8 cellular contexts compared by ENCODE assay signal in the genomic region with DNA sequence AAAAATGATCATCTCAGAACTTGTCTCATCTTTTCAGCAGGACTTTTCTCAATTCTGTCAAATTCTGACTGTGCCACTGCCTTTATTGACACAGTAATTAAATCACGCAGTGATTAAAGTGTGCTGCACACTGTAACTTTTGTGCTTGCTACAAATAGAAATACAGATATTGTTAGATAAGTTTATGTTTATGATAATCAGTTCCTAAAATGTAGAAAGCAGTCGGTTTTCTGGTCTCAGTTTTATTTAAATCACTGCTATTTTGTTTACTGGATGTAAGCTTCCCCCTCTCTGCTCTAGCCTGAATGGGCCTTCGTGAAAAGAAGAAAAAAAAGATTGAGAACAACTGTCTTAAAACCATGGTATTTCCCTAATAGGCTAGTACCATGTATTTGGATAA.
DNase-seq lines count a peak whose midpoint lies in the region; ATAC-seq and TF ChIP-seq lines count a peak whose summit lies in the region.

No MANE protein-coding gene starts in this region.

- H3K4me3 ChIP-seq in right lobe of liver (no peak overlapping the region), tibial nerve (no peak overlapping the region)

- TF ChIP-seq CTCF in right lobe of liver (IDR thresholded peaks at IDR 0.05) (no peak), tibial nerve (IDR thresholded peaks at IDR 0.05) (no peak)

- H3K9me3 Mint-ChIP-seq in activated naive CD4-positive, alpha-beta T cell treated with anti-CD3 and anti-CD28 coated beads, Interleukin-2, amount 10 ng/mL, durations not matched to agents 7 days and 5 days = no peaks in the 10 kb centered on the region
- peaks cover 8% of the 10 kb centered on the region for H3K9me3 Mint-ChIP-seq in activated CD8-positive, alpha-beta T cell treated with anti-CD3 and anti-CD28 coated beads, Interleukin-2, amount 10 ng/mL, durations not matched to agents 7 days and 5 days (ENCODE audit: insufficient read depth)

- H3K27ac ChIP-seq in right lobe of liver = peak overlapping the region in 2 of 3 donors; percentile 96 to 97
- peak overlapping the region; percentile 91 to 99 (median 96) for H3K27ac ChIP-seq in tibial nerve

- POLR2A ChIA-PET in activated CD8-positive, alpha-beta T cell treated with anti-CD3 and anti-CD28 coated beads, Interleukin-2, amount 10 ng/mL, durations not matched to agents 7 days and 5 days (lab: Charles Lee) = interaction anchor here (0.6 to 2.6 kb wide), 5 partner anchors 67 to 274 kb away, joined by 3 to 8 read pairs (median 4); partner anchors contain the start of gene RFC3

- H3K27me3 ChIP-seq in right lobe of liver (no peaks in the 10 kb centered on the region), tibial nerve (no peaks in the 10 kb centered on the region)

- CTCF ChIA-PET in activated naive CD4-positive, alpha-beta T cell treated with anti-CD3 and anti-CD28 coated beads, Interleukin-2, amount 10 ng/mL, durations not matched to agents 7 days and 5 days (lab: Charles Lee) = interaction anchor here (1.6 to 2.6 kb wide), 2 partner anchors 179 to 634 kb away, joined by 4 to 46 read pairs; no protein-coding TSS in a partner anchor
- CTCF ChIA-PET in activated CD8-positive, alpha-beta T cell treated with anti-CD3 and anti-CD28 coated beads, Interleukin-2, amount 10 ng/mL, durations not matched to agents 7 days and 5 days (lab: Charles Lee) = interaction anchor here (0.6 to 2.6 kb wide), 6 partner anchors 11 to 894 kb away, joined by 3 to 45 read pairs (median 8); partner anchors contain the start of gene RFC3

- H3K36me3 ChIP-seq in right lobe of liver (no peaks in the 10 kb centered on the region), tibial nerve (no peaks in the 10 kb centered on the region)

- no peak for TF ChIP-seq EP300 in tibial nerve (IDR thresholded peaks at IDR 0.05)

- DNase-seq in activated naive CD4-positive, alpha-beta T cell treated with anti-CD3 and anti-CD28 coated beads, Interleukin-2, amount 10 ng/mL, durations not matched to agents 7 days and 5 days = no peak
- no peak for DNase-seq in activated naive CD4-positive, alpha-beta T cell treated with Interleukin-2 at 50 U/mL for 16 hours
- DNase-seq in activated CD8-positive, alpha-beta T cell treated with anti-CD3 and anti-CD28 coated beads, Interleukin-2, amount 10 ng/mL, durations not matched to agents 7 days and 5 days = no peak
- DNase-seq in right lobe of liver (no peak), tibial nerve (ENCODE audit: low spot score in 2 of 2) (no peak), GOT3 (lab: John Stamatoyannopoulos, UW) (no peak), T-helper 9 cell (no peak)

- H3K36me3 Mint-ChIP-seq in activated naive CD4-positive, alpha-beta T cell treated with anti-CD3 and anti-CD28 coated beads, Interleukin-2, amount 10 ng/mL, durations not matched to agents 7 days and 5 days = peaks cover 4% of the 10 kb centered on the region
- peaks cover 10% of the 10 kb centered on the region for H3K36me3 Mint-ChIP-seq in activated CD8-positive, alpha-beta T cell treated with anti-CD3 and anti-CD28 coated beads, Interleukin-2, amount 10 ng/mL, durations not matched to agents 7 days and 5 days (ENCODE audit: low read depth)

- no peaks in the 10 kb centered on the region for H3K27me3 Mint-ChIP-seq in activated naive CD4-positive, alpha-beta T cell treated with anti-CD3 and anti-CD28 coated beads, Interleukin-2, amount 10 ng/mL, durations not matched to agents 7 days and 5 days
- no peaks in the 10 kb centered on the region for H3K27me3 Mint-ChIP-seq in activated CD8-positive, alpha-beta T cell treated with anti-CD3 and anti-CD28 coated beads, Interleukin-2, amount 10 ng/mL, durations not matched to agents 7 days and 5 days (ENCODE audit: low read depth)

- H3K9me3 ChIP-seq in right lobe of liver = no peaks in the 10 kb centered on the region
- H3K9me3 ChIP-seq in tibial nerve = no peaks in the 10 kb centered on the region

- H3K4me3 Mint-ChIP-seq in activated naive CD4-positive, alpha-beta T cell treated with anti-CD3 and anti-CD28 coated beads, Interleukin-2, amount 10 ng/mL, durations not matched to agents 7 days and 5 days = peak overlapping the region; percentile 93
- peak overlapping the region; percentile 88 for H3K4me3 Mint-ChIP-seq in activated CD8-positive, alpha-beta T cell treated with anti-CD3 and anti-CD28 coated beads, Interleukin-2, amount 10 ng/mL, durations not matched to agents 7 days and 5 days

- no peak for TF ChIP-seq POLR2A in right lobe of liver (IDR thresholded peaks at IDR 0.05)
- TF ChIP-seq POLR2A in tibial nerve (IDR thresholded peaks at IDR 0.05) = no peak

- H3K4me1 ChIP-seq in right lobe of liver (peaks cover 0 to 20% (median 0%) of the 10 kb centered on the region in 4 donors), tibial nerve (peaks cover 0 to 61% (median 39%) of the 10 kb centered on the region in 4 donors)

- ATAC-seq in activated CD8-positive, alpha-beta T cell treated with anti-CD3 and anti-CD28 coated beads, Interleukin-2, amount 10 ng/mL, durations not matched to agents 7 days and 5 days = no peak
- ATAC-seq in right lobe of liver (no peak), GM18907 (IDR thresholded peaks at IDR 0.05; ENCODE audit: unreplicated experiment) (no peak)

- WGBS in right lobe of liver (ENCODE audit: insufficient coverage, low coverage, low lambda C conversion rate, missing lambda C conversion rate) = 68% methylated on average over 3 of the region's 3 CpGs
- WGBS in tibial nerve, 2 donors = 49 to 55% methylated on average over 3 of the region's 3 CpGs

- peaks cover 34% of the 10 kb centered on the region for H3K4me1 Mint-ChIP-seq in activated naive CD4-positive, alpha-beta T cell treated with anti-CD3 and anti-CD28 coated beads, Interleukin-2, amount 10 ng/mL, durations not matched to agents 7 days and 5 days
- peaks cover 30% of the 10 kb centered on the region for H3K4me1 Mint-ChIP-seq in activated CD8-positive, alpha-beta T cell treated with anti-CD3 and anti-CD28 coated beads, Interleukin-2, amount 10 ng/mL, durations not matched to agents 7 days and 5 days (ENCODE audit: low read depth)

- intact Hi-C loops in right lobe of liver (cut with DNase I) = loop anchor here in 1 of 2 donors (10.0 kb wide), 1 partner anchor 180 kb away; no protein-coding TSS in a partner anchor

- H3K27ac Mint-ChIP-seq in activated naive CD4-positive, alpha-beta T cell treated with anti-CD3 and anti-CD28 coated beads, Interleukin-2, amount 10 ng/mL, durations not matched to agents 7 days and 5 days = peak overlapping the region; percentile 100
- H3K27ac Mint-ChIP-seq in activated CD8-positive, alpha-beta T cell treated with anti-CD3 and anti-CD28 coated beads, Interleukin-2, amount 10 ng/mL, durations not matched to agents 7 days and 5 days = peak overlapping the region; percentile 100
